ENCODE assay signal across 8 cellular contexts in genomic region chr7:88789480-88790064, GRCh38. TPM values are rescaled to one million over a fixed set of nuclear protein-coding genes. Genes with fewer than 3 reads are reported as not detected.
DNase-seq lines count a peak whose midpoint lies in the region; ATAC-seq, FAIRE-seq and TF ChIP-seq lines count a peak whose summit lies in the region.

No MANE protein-coding gene starts in this region.

- no peak for DNase-seq in D721Med (ENCODE audit: insufficient read length, low spot score)
- DNase-seq in SK-MEL-5 (ENCODE audit: low read depth, low spot score): peak; percentile 59
- DNase-seq in iris pigment epithelial cell (ENCODE audit: low read depth): peak; percentile 18
- no peak for DNase-seq in immature natural killer cell
- DNase-seq in activated T-cell treated with anti-CD3 and anti-CD28 coated beads, Interleukin-2, amount 50 U/mL, for 48 hours: no peak

- peak; percentile 56 for TF ChIP-seq CTCF in D721Med (IDR thresholded peaks at IDR 0.05; ENCODE audit: insufficient read depth, missing control alignments)
- no peak for TF ChIP-seq CTCF in HEK293 (tag by site-specific recombination; IDR thresholded peaks at IDR 0.05)

- CTCF ChIA-PET in HEK293 (lab: Yijun Ruan, JAX): interaction anchor here (0.9 kb wide), 1 partner anchor 833 kb away, joined by 4 read pairs; no protein-coding TSS in a partner anchor

- no peaks in the 10 kb centered on the region for H3K4me1 ChIP-seq in HEK293 (ENCODE audit: control insufficient read depth, insufficient read depth, low read length)

- H3K9me3 Mint-ChIP-seq in immature natural killer cell: peaks cover 0 to 3% (median 0%) of the 10 kb centered on the region in 6 donors

- ATAC-seq in HG03039 (IDR thresholded peaks at IDR 0.05; ENCODE audit: unreplicated experiment): no peak
- no peak for ATAC-seq in GM21515 (IDR thresholded peaks at IDR 0.05; ENCODE audit: unreplicated experiment)

- H3K27me3 Mint-ChIP-seq in immature natural killer cell (ENCODE audit: low read depth in 3 of 3): no peaks in the 10 kb centered on the region

- no peaks in the 10 kb centered on the region for H3K36me3 ChIP-seq in HEK293 (ENCODE audit: control insufficient read depth in 2 of 2, insufficient read depth in 1 of 2, low read length in 2 of 2)

- H3K36me3 Mint-ChIP-seq in immature natural killer cell: no peaks in the 10 kb centered on the region

- no peaks in the 10 kb centered on the region for H3K9me3 ChIP-seq in HEK293 (ENCODE audit: control insufficient read depth, insufficient read depth, low read depth, low read length)

- no peak overlapping the region for H3K4me3 Mint-ChIP-seq in immature natural killer cell

- in situ Hi-C loops in SK-MEL-5 (cut with HindIII; ENCODE audit: low pct_unique_long_range_greater_than_20kb, low sequenced_read_pairs): no loop called here

- POLR2A ChIA-PET in HEK293 (lab: Yijun Ruan, JAX): no interaction called here

- no peak overlapping the region for H3K27ac ChIP-seq in HEK293 (ENCODE audit: extremely low read depth, low read depth, low read length)

- H3K4me3 ChIP-seq in HEK293 (ENCODE audit: low read depth, low read length): no peak overlapping the region

- FAIRE-seq in D721Med (lab: Jason Lieb, UNC): no peak

- no peak overlapping the region for H3K27ac Mint-ChIP-seq in immature natural killer cell

- no peaks in the 10 kb centered on the region for H3K4me1 Mint-ChIP-seq in immature natural killer cell

TF ChIP-seq in HEK293, 187 proteins besides CTCF, POLR2A, EP300 and RAD21:
- TF ChIP-seq ZNF664 (tag by site-specific recombination; IDR thresholded peaks at IDR 0.05) (0 out of 2 replicates have a peak, but pooled peaks have one; percentile 16), KLF17 (tag by site-specific recombination; IDR thresholded peaks at IDR 0.05) (no peak)

RNA-seq across cellular contexts. Expression of gene TEX47, which starts 6.0 kb away (rescaled TPM):
- total RNA-seq in SK-MEL-5 (2014; rRNA removed; shearing (Covaris generic)): not detected in 2 replicates
- not detected in 2 replicates for polyA plus RNA-seq in SK-MEL-5 (2015; cell fraction: cytosol; rRNA removed)
- polyA plus RNA-seq in SK-MEL-5 (2015; cell fraction: nucleus; rRNA removed): not detected in 2 replicates
- not detected for polyA plus RNA-seq in immature natural killer cell

RNA-seq across cellular contexts. Expression of gene ZNF804B, which starts 30.1 kb away (rescaled TPM):
- not detected in 2 replicates for total RNA-seq in SK-MEL-5 (2014; rRNA removed; shearing (Covaris generic))
- not detected in 2 replicates for polyA plus RNA-seq in SK-MEL-5 (2015; cell fraction: cytosol; rRNA removed)
- not detected in 2 replicates for polyA plus RNA-seq in SK-MEL-5 (2015; cell fraction: nucleus; rRNA removed)
- polyA plus RNA-seq in immature natural killer cell: not detected

Comparison
In these comparisons a context has a peak if more than half of its experiments do, and no peak if none do; other contexts are left out.
1. DNase-seq: peak in SK-MEL-5 (single experiment) and iris pigment epithelial cell (single experiment); none in D721Med (single experiment), immature natural killer cell (0 of 3) and activated T-cell treated with anti-CD3 and anti-CD28 coated beads, Interleukin-2, amount 50 U/mL, for 48 hours (0 of 2).